ENCODE assay signal across 1 cellular context in genomic region chr4:177393236-177393635, GRCh38.
TF ChIP-seq lines count a peak whose summit lies in the region.

No MANE protein-coding gene starts in this region.

TF ChIP-seq in HepG2, 621 proteins besides CTCF, POLR2A, EP300 and RAD21:
- TF ChIP-seq ZNF318 (CRISPR knock-in tag; IDR thresholded peaks at IDR 0.05) (no peak), SIN3B (IDR thresholded peaks at IDR 0.05; ENCODE audit: low read length) (no peak), PTBP1 (IDR thresholded peaks at IDR 0.05; ENCODE audit: low read depth, low read length, poor library complexity, severe bottlenecking) (no peak), ATRX (CRISPR knock-in tag; IDR thresholded peaks at IDR 0.05; ENCODE audit: borderline replicate concordance) (no peak), EZH2 (conservative IDR thresholded peaks at IDR 0.05; ENCODE audit: low read depth, low read length) (no peak), MBD4 (IDR thresholded peaks at IDR 0.05; ENCODE audit: borderline replicate concordance, low read length) (no peak)
